Comparison of ENCODE assay signal across 8 cellular contexts in genomic region chr7:23546897-23547572, GRCh38. TPM values are rescaled to one million over a fixed set of nuclear protein-coding genes. Genes with fewer than 3 reads are reported as not detected.
A peak's percentile ranks its signal among the peaks of the same experiment; 100 is the strongest.
DNase-seq lines count a peak whose midpoint lies in the region; ATAC-seq, FAIRE-seq and TF ChIP-seq lines count a peak whose summit lies in the region.

No MANE protein-coding gene starts in this region.

- BruUV-seq in A673 (replicated peaks; lab: Mats Ljungman, UMichigan): no TSS peak

- no peaks in the 10 kb centered on the region for H3K36me3 ChIP-seq in A673 (ENCODE audit: insufficient read depth, low read length, poor library complexity, severe bottlenecking)
- no peaks in the 10 kb centered on the region for H3K36me3 ChIP-seq in WERI-Rb-1
- no peaks in the 10 kb centered on the region for H3K36me3 ChIP-seq in breast epithelium
- no peaks in the 10 kb centered on the region for H3K36me3 ChIP-seq in keratinocyte (ENCODE audit: control insufficient read depth in 2 of 2, extremely low read depth in 1 of 2, insufficient read depth in 2 of 2, low read length in 2 of 2)

- H3K27me3 ChIP-seq in A673 (replicated peaks; ENCODE audit: insufficient read depth, low read depth, low read length, poor library complexity): no peaks in the 10 kb centered on the region
- no peaks in the 10 kb centered on the region for H3K27me3 ChIP-seq in WERI-Rb-1 (ENCODE audit: insufficient read depth, low read depth, severe bottlenecking)
- no peaks in the 10 kb centered on the region for H3K27me3 ChIP-seq in breast epithelium
- no peaks in the 10 kb centered on the region for H3K27me3 ChIP-seq in keratinocyte (ENCODE audit: control insufficient read depth, extremely low read depth, insufficient read depth, low read length)

- H4K20me1 ChIP-seq in keratinocyte (ENCODE audit: control insufficient read depth, extremely low read depth, insufficient read depth, low read length): no peaks in the 10 kb centered on the region

- ATAC-seq in GM18511 (IDR thresholded peaks at IDR 0.05; ENCODE audit: unreplicated experiment) (peak; percentile 75), HG03103 (IDR thresholded peaks at IDR 0.05; ENCODE audit: low read depth, unreplicated experiment) (peak; percentile 49)

- dilution Hi-C loops in keratinocyte (cut with MboI; ENCODE audit: extremely low pct_ligation_motif_present, low sequenced_read_pairs): no loop called here

- H3K9me3 ChIP-seq in A673 (ENCODE audit: low read depth, low read length, poor library complexity, severe bottlenecking) (peaks cover 5% of the 10 kb centered on the region), WERI-Rb-1 (ENCODE audit: severe bottlenecking) (peaks cover 4% of the 10 kb centered on the region), breast epithelium (no peaks in the 10 kb centered on the region), keratinocyte (ENCODE audit: control insufficient read depth, low read depth, low read length) (no peaks in the 10 kb centered on the region)

- H3K4me1 ChIP-seq in A673 (ENCODE audit: insufficient read depth, low read length, poor library complexity, severe bottlenecking) (no peaks in the 10 kb centered on the region), breast epithelium (no peaks in the 10 kb centered on the region), keratinocyte (ENCODE audit: control insufficient read depth, extremely low read depth, insufficient read depth, low read length) (no peaks in the 10 kb centered on the region)

- H3K79me2 ChIP-seq in keratinocyte (ENCODE audit: control insufficient read depth, insufficient read depth, low read length): no peaks in the 10 kb centered on the region

- intact Hi-C loops in A673 (cut with micrococcal nuclease; ENCODE audit: unreplicated experiment): loop anchor here (1.0 to 10.0 kb wide), 3 partner anchors 165 to 1548 kb away; no protein-coding TSS in a partner anchor
- intact Hi-C loops in breast epithelium (cut with DNase I; ENCODE audit: low total_unique reads): no loop called here

- H3K27ac ChIP-seq in A673 (ENCODE audit: low read depth, low read length, poor library complexity, severe bottlenecking): no peak overlapping the region
- no peak overlapping the region for H3K27ac ChIP-seq in WERI-Rb-1
- H3K27ac ChIP-seq in breast epithelium: no peak overlapping the region
- no peak overlapping the region for H3K27ac ChIP-seq in keratinocyte (ENCODE audit: control insufficient read depth, insufficient read depth, low read length)

- TF ChIP-seq POLR2A in breast epithelium (IDR thresholded peaks at IDR 0.05): no peak

- H3K9ac ChIP-seq in keratinocyte (ENCODE audit: control insufficient read depth, extremely low read depth, insufficient read depth, low read length): no peak overlapping the region

- peak; percentile 94 for DNase-seq in A673 (ENCODE audit: low spot score)
- DNase-seq in NCI-H2227 (lab: John Stamatoyannopoulos, UW; ENCODE audit: unreplicated experiment): peak; percentile 82
- DNase-seq in WERI-Rb-1: peak; percentile 74
- DNase-seq in breast epithelium (ENCODE audit: low spot score in 2 of 2): peak; percentile 59 to 76
- DNase-seq in keratinocyte (ENCODE audit: low read depth, low spot score): peak; percentile 78
- DNase-seq in stimulated activated CD4-positive, alpha-beta T cell treated with anti-CD3 and anti-CD28 coated beads, Interleukin-1b, Interleukin-23, amount 100 ng/mL, for 4 hours (ENCODE audit: low read depth in 2 of 2): peak; percentile 48 to 68

- H3K9me1 ChIP-seq in keratinocyte (ENCODE audit: control insufficient read depth, extremely low read depth, insufficient read depth, low read length): no peaks in the 10 kb centered on the region

- POLR2A ChIA-PET in A673 (lab: Charles Lee; ENCODE audit: low non-redundant PET): interaction anchor here (0.6 kb wide), 1 partner anchor 62 kb away, joined by 8 read pairs; no protein-coding TSS in a partner anchor

- H3K4me2 ChIP-seq in keratinocyte (ENCODE audit: control insufficient read depth, extremely low read depth, insufficient read depth, low read depth, low read length): no peak overlapping the region

- H3K4me3 ChIP-seq in A673 (ENCODE audit: low read depth, low read length, poor library complexity, severe bottlenecking): no peak overlapping the region
- H3K4me3 ChIP-seq in WERI-Rb-1 (ENCODE audit: low read depth, low read length): no peak overlapping the region
- H3K4me3 ChIP-seq in breast epithelium: no peak overlapping the region
- H3K4me3 ChIP-seq in keratinocyte (ENCODE audit: control insufficient read depth in 2 of 3, extremely low read depth in 1 of 3, insufficient read depth in 2 of 3, low read depth in 1 of 3, low read length in 3 of 3): no peak overlapping the region

- no peak overlapping the region for H2AFZ ChIP-seq in keratinocyte (ENCODE audit: control insufficient read depth, low read length)

- FAIRE-seq in keratinocyte (lab: Jason Lieb, UNC): peak; percentile 92

- TF ChIP-seq CTCF in A673 (conservative IDR thresholded peaks at IDR 0.05; ENCODE audit: low read depth, low read length) (peak; percentile 97), WERI-Rb-1 (IDR thresholded peaks at IDR 0.05; ENCODE audit: low read depth, low read length) (peak; percentile 80), breast epithelium (IDR thresholded peaks at IDR 0.05) (peak; percentile 74 to 96 (median 94)), keratinocyte (optimal IDR thresholded peaks at IDR 0.05 in 1 of 3, IDR thresholded peaks at IDR 0.05 in 1 of 3, conservative IDR thresholded peaks at IDR 0.05 in 1 of 3; ENCODE audit: extremely low read depth in 1 of 3, insufficient read depth in 2 of 3, low read length in 3 of 3) (peak; percentile 74 to 95 (median 92))

- CTCF ChIA-PET in A673 (lab: Charles Lee): interaction anchor here (0.5 to 1.1 kb wide), 14 partner anchors 10 to 461 kb away, joined by 3 to 10 read pairs (median 3); partner anchors contain the start of gene STK31

RNA-seq across cellular contexts. Expression of gene TRA2A, which starts 15.3 kb away (rescaled TPM):
- total RNA-seq in A673 (2021): 114 and 116 TPM in 2 replicates
- 10 to 100 TPM; 40.3 to 72.9 (median 46.2) TPM for total RNA-seq in breast epithelium
- 62.4 to 92.6 TPM (median 71.6 TPM) in 3 replicates for polyA plus RNA-seq in keratinocyte
- polyA plus RNA-seq in keratinocyte (2011; ENCODE audit: low read depth): 113 TPM
- polyA plus RNA-seq in keratinocyte (2011; cell fraction: cytosol; rRNA removed): 34.8 and 69.6 TPM in 2 replicates
- polyA plus RNA-seq in keratinocyte (2011; cell fraction: nucleus; rRNA removed): 113 and 123 TPM in 2 replicates
- 35.5 and 49.7 TPM in 2 replicates for polyA plus RNA-seq in keratinocyte (2012; ENCODE audit: low replicate concordance)
- polyA minus RNA-seq in keratinocyte: 42.3 to 64.0 TPM (median 46.6 TPM) in 3 replicates
- 49.3 TPM for polyA minus RNA-seq in keratinocyte (2011; cell fraction: cytosol; rRNA and poly(A)+ RNA removed)
- polyA minus RNA-seq in keratinocyte (2011; cell fraction: nucleus; rRNA and poly(A)+ RNA removed): 31.1 and 54.8 TPM in 2 replicates

RNA-seq across cellular contexts. Expression of gene CCDC126, which starts 50.1 kb away (rescaled TPM):
- total RNA-seq in A673 (2021) (4.9 and 7.4 TPM in 2 replicates), breast epithelium (10 to 100 TPM; 18.7 to 35.4 (median 24.6) TPM)
- 5.1 to 8.6 TPM (median 8.4 TPM) in 3 replicates for polyA plus RNA-seq in keratinocyte
- 9.8 TPM for polyA plus RNA-seq in keratinocyte (2011; ENCODE audit: low read depth)
- 5.2 and 7.6 TPM in 2 replicates for polyA plus RNA-seq in keratinocyte (2011; cell fraction: cytosol; rRNA removed)
- 8.5 and 10.0 TPM in 2 replicates for polyA plus RNA-seq in keratinocyte (2011; cell fraction: nucleus; rRNA removed)
- polyA plus RNA-seq in keratinocyte (2012; ENCODE audit: low replicate concordance): 6.1 and 10.3 TPM in 2 replicates
- 0.39 to 15.8 TPM (median 3.7 TPM) in 3 replicates for polyA minus RNA-seq in keratinocyte
- 6.3 TPM for polyA minus RNA-seq in keratinocyte (2011; cell fraction: cytosol; rRNA and poly(A)+ RNA removed)
- 7.8 and 11.2 TPM in 2 replicates for polyA minus RNA-seq in keratinocyte (2011; cell fraction: nucleus; rRNA and poly(A)+ RNA removed)
